In genomic region chrX:71699023-71699344, GRCh38 we compare ENCODE assay signal across 19 cellular contexts. TPM values are rescaled to one million over a fixed set of nuclear protein-coding genes. Genes with fewer than 3 reads are reported as not detected.
"Had no signal": no experiment of that assay in that cellular context is flagged by ENCODE, and none has a peak within 500 bp of the region (broad histone marks: within the 10 kb centered on the region; RNA-seq: fewer than 3 reads in every experiment).

No MANE protein-coding gene starts in this region.

RNA-seq across cellular contexts. Expression of gene CXorf49, which starts 19.1 kb away (rescaled TPM):
- total RNA-seq: activated naive CD4-positive, alpha-beta T cell treated with anti-CD3 and anti-CD28 coated beads for 36 hours; activated naive CD4-positive, alpha-beta T cell treated with anti-CD3 and anti-CD28 coated beads, Interleukin-2, amount 50 U/mL, for 72 hours; activated naive CD8-positive, alpha-beta T cell treated with anti-CD3 and anti-CD28 coated beads for 36 hours; activated naive CD8-positive, alpha-beta T cell treated with anti-CD3 and anti-CD28 coated beads, Interleukin-2, amount 10 ng/mL, durations not matched to agents 7 days and 5 days; activated T-cell treated with anti-CD3 and anti-CD28 coated beads, Interleukin-2, amount 50 U/mL, for 4 hours; activated T-cell treated with anti-CD3 and anti-CD28 coated beads, Interleukin-2, amount 50 U/mL, for 72 hours; activated T-helper 1 cell treated with anti-CD3 and anti-CD28 coated beads, Interleukin-12 subunit alpha, Interleukin-12 subunit beta, Interleukin-2, Interleukin-4 antibody, amounts not matched to agents 30 ng/mL and 10 ng/mL and 1 ng/mL, durations not matched to agents 14 hours and 24 hours and 36 hours; activated T-helper 17 cell treated with anti-CD3 and anti-CD28 coated beads, Interleukin-2, amount 50 U/mL, for 72 hours; activated T-helper 2 cell treated with anti-CD3 and anti-CD28 coated beads, Interferon-gamma antibody, Interleukin-2, Interleukin-4, amounts not matched to agents 10 μg/mL and 5 μg/mL and 100 μg/mL, durations not matched to agents 14 hours and 24 hours and 36 hours; adrenal gland; aorta; ascending aorta; astrocyte; body of pancreas; breast epithelium; bronchial epithelial cell; cardiac muscle cell; cardiac septum; cerebellum had no signal
- polyA plus RNA-seq: adrenal gland, aorta, cardiac muscle cell had no signal
